ENCODE assay signal across 8 cellular contexts in the genomic region with DNA sequence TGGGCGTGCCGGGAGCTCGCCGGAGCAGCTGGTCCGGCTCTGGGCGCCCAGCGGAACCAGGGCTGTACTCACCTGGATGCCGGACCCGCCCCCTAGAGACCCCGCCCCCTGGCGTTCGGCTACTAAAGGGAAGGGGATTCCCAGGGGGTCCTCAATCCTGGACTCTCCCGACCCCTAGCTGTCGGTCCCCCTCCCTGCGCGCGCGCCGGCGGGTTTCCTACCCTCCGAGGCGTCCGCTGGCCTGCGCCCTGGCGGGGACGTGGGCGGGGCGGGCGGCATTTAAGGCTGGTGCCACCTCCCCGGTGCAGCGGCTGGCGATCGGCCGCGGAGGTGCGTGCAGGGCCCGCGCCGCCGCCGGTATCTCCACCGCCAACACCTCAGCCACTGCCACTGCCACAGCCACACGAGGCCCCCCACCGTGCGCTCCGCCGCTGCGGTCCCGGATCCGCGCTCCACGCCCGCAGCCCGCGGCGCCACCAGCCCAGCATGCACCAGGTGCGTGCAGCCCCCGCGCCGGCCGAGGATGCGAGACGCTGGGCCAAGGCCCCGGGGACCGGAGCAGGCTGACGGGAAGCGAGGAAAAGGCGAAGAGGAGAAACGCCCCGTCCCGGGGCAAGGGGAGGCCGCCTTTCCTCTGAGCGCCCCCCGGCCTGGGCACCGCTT. TPM values are rescaled to one million over a fixed set of nuclear protein-coding genes. Genes with fewer than 3 reads are reported as not detected.
DNase-seq lines count a peak whose midpoint lies in the region; ATAC-seq and TF ChIP-seq lines count a peak whose summit lies in the region.

TSS of gene ATP12A (plus strand) at position 151 of the 663 bp plus-strand sequence. CDS start at position 487, 336 bp downstream.

- H3K27me3 Mint-ChIP-seq in T-helper 17 cell = peaks cover 55% of the 10 kb centered on the region
- H3K27me3 Mint-ChIP-seq in central memory CD8-positive, alpha-beta T cell = peaks cover 47% of the 10 kb centered on the region
- peaks cover 41 to 46% of the 10 kb centered on the region in 2 donors for H3K27me3 Mint-ChIP-seq in natural killer cell (ENCODE audit: low read depth in 2 of 2)

- peak in 2 of 3 donors; percentile 13 to 23 for DNase-seq in T-helper 17 cell
- no peak for DNase-seq in central memory CD8-positive, alpha-beta T cell (ENCODE audit: low spot score in 2 of 2)
- peak; percentile 30 for DNase-seq in natural killer cell
- no peak for DNase-seq in A172 (ENCODE audit: low spot score)

- TF ChIP-seq CTCF in GM12875 (IDR thresholded peaks at IDR 0.05; ENCODE audit: borderline replicate concordance, insufficient read depth, low read depth, low read length) (0 out of 2 replicates have a peak, but pooled peaks have one; percentile 1), natural killer cell (IDR thresholded peaks at IDR 0.05) (no peak)

- peak; percentile 32 for ATAC-seq in T-helper 17 cell
- no peak for ATAC-seq in central memory CD8-positive, alpha-beta T cell (replicated peaks; ENCODE audit: extremely low read depth, poor library complexity, severe bottlenecking)
- peak in 2 of 3 donors; percentile 45 to 48 for ATAC-seq in natural killer cell
- no peak for ATAC-seq in HG02973 (IDR thresholded peaks at IDR 0.05; ENCODE audit: unreplicated experiment)
- ATAC-seq in HG03108 (IDR thresholded peaks at IDR 0.05; ENCODE audit: unreplicated experiment) = no peak
- no peak for ATAC-seq in GM21390 (IDR thresholded peaks at IDR 0.05; ENCODE audit: unreplicated experiment)

- H3K4me3 ChIP-seq in GM12875 (ENCODE audit: low read depth, low read length) = peak within 1 kb of the TSS; percentile 22

- H3K27ac Mint-ChIP-seq in T-helper 17 cell (peak within 1 kb of the TSS; percentile 29), natural killer cell (no peak within 1 kb of the TSS)
- H3K27ac Mint-ChIP-seq in central memory CD8-positive, alpha-beta T cell (ENCODE audit: low read depth) = peak within 1 kb of the TSS; percentile 29

- intact Hi-C loops in natural killer cell (cut with micrococcal nuclease) = loop anchor here (5.0 kb wide), 1 partner anchor 63 kb away; no protein-coding TSS in a partner anchor

- no peaks in the 10 kb centered on the region for H3K9me3 Mint-ChIP-seq in central memory CD8-positive, alpha-beta T cell
- no peaks in the 10 kb centered on the region for H3K9me3 Mint-ChIP-seq in natural killer cell

- H3K4me3 Mint-ChIP-seq in T-helper 17 cell (peak within 1 kb of the TSS; percentile 60), natural killer cell (peak within 1 kb of the TSS; percentile 61)
- peak within 1 kb of the TSS; percentile 50 for H3K4me3 Mint-ChIP-seq in central memory CD8-positive, alpha-beta T cell

- H3K9me3 ChIP-seq in T-helper 17 cell (ENCODE audit: control insufficient read depth, low read length, poor library complexity, severe bottlenecking) = no peaks in the 10 kb centered on the region

- H3K36me3 Mint-ChIP-seq in T-helper 17 cell (ENCODE audit: low read depth) (peaks cover 5% of the 10 kb centered on the region), natural killer cell (no peaks in the 10 kb centered on the region)
- H3K36me3 Mint-ChIP-seq in central memory CD8-positive, alpha-beta T cell (ENCODE audit: insufficient read depth) = no peaks in the 10 kb centered on the region

- H3K4me1 Mint-ChIP-seq in T-helper 17 cell = peaks cover 25% of the 10 kb centered on the region
- peaks cover 28% of the 10 kb centered on the region for H3K4me1 Mint-ChIP-seq in central memory CD8-positive, alpha-beta T cell
- H3K4me1 Mint-ChIP-seq in natural killer cell = peaks cover 28 to 37% of the 10 kb centered on the region in 2 donors

RNA-seq across cellular contexts. Expression of gene ATP12A, which starts in this region (rescaled TPM):
- not detected for total RNA-seq in T-helper 17 cell
- not detected for total RNA-seq in natural killer cell
- 0.03 and 0.05 TPM in 2 replicates for total RNA-seq in A172 (2014; rRNA removed; shearing (Covaris generic))

Comparison
In these comparisons a context has a peak if more than half of its experiments do, and no peak if none do; other contexts are left out.
1. Peak in DNase-seq and ATAC-seq in T-helper 17 cell; RNA of the gene not detected or under 1 TPM.
2. Peak in DNase-seq and ATAC-seq in natural killer cell; RNA of the gene not detected or under 1 TPM.
3. H3K27ac Mint-ChIP-seq: peak in T-helper 17 cell (single experiment) and central memory CD8-positive, alpha-beta T cell (single experiment); none in natural killer cell (0 of 2).
4. Peak in every context shown above with its lines, with median percentiles within 50 percentile points of each other: H3K4me3 Mint-ChIP-seq.